Comparison of ENCODE assay signal across 8 cellular contexts in the genomic region with DNA sequence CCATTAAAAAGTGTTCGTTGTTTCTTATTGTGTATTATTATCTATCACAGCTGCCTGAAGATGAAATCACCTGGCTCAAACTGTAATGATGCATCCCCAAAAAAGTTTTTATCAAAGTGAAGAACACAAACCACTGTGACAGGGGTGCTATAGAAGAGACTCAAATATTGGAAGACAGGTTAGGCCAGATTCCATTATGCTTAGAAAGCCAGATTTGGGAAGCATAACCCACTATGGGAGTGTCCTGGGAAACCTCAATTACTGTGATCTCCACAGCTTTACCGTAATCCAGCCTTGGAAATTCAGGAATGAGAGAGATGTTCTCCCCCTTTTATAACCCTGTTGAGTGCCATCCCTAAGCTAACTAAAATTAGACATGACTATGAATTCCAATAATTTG.
"Had no signal": no experiment of that assay in that cellular context is flagged by ENCODE, and none has a peak within 500 bp of the region (broad histone marks: within the 10 kb centered on the region; RNA-seq: fewer than 3 reads in every experiment).

No MANE protein-coding gene starts in this region.

- DNase-seq: GM23248, GOT3, H7, HFFc6 had no signal

- FAIRE-seq: HepG2 had no signal

- H3K4me3 ChIP-seq: GM23248, HAP-1 had no signal

- H3K4me1 ChIP-seq: HAP-1 had no signal

- ATAC-seq: HCT116, HepG2 had no signal

- H2AFZ ChIP-seq: GM23248 had no signal

- H3K36me3 ChIP-seq: HAP-1 had no signal

- H3K27ac ChIP-seq: GM23248, HL-60 had no signal

- H3K9me3 ChIP-seq: HAP-1 had no signal

- H3K9ac ChIP-seq: GM23248 had no signal
